Comparison of ENCODE assay signal across 15 cellular contexts in the genomic region with DNA sequence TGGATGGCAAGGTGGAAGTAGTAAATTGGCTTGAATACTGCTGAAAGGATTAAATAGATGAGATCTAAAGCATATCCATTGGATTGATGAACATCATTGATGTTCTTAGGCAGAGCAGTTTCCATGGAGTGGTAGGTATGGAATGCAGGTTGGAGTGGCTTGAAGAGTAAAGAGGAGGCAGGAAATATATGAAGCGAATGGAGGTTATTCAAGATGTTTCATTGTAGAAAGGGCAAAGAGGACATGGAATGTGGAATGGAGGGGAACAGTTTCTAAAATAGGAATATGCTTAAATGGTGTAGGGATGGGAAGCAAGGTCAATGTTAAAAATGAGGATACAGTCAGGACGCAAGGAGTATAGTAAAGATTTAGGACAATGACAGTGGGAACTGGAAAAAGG. TPM values are rescaled to one million over a fixed set of nuclear protein-coding genes. Genes with fewer than 3 reads are reported as not detected.
DNase-seq lines count a peak whose midpoint lies in the region; ATAC-seq, FAIRE-seq and TF ChIP-seq lines count a peak whose summit lies in the region.
"Had no signal": no experiment of that assay in that cellular context is flagged by ENCODE, and none has a peak within 500 bp of the region (broad histone marks: within the 10 kb centered on the region; RNA-seq: fewer than 3 reads in every experiment).

No MANE protein-coding gene starts in this region.

- no peaks in the 10 kb centered on the region for H3K27me3 Mint-ChIP-seq in GM23338 (ENCODE audit: insufficient read depth, low read depth, poor library complexity)
- H3K27me3 Mint-ChIP-seq: natural killer cell treated with Interleukin-12 subunit alpha and Interleukin-12 subunit beta and Interleukin-15 and Interleukin-18, amount 100 ng/mL, for 72 hours had no signal

- no peak overlapping the region for H2BK5ac ChIP-seq in trophoblast cell (ENCODE audit: low read depth, low read length, poor library complexity)

- H3K14ac ChIP-seq in trophoblast cell (ENCODE audit: low read length), result no peak overlapping the region

- H3K79me2 ChIP-seq in ACC112 (ENCODE audit: control insufficient read depth, insufficient read depth, low read length, unreplicated experiment), result peaks cover 70% of the 10 kb centered on the region
- peaks cover 59% of the 10 kb centered on the region for H3K79me2 ChIP-seq in GM23338 (replicated peaks; ENCODE audit: insufficient read depth)
- H3K79me2 ChIP-seq in K562 (ENCODE audit: control insufficient read depth, insufficient read depth, low read length), result peaks cover 96% of the 10 kb centered on the region
- H3K79me2 ChIP-seq in trophoblast cell (ENCODE audit: control insufficient read depth, insufficient read depth, low read length, poor library complexity), result peaks cover 17% of the 10 kb centered on the region

- H2BK12ac ChIP-seq in trophoblast cell (ENCODE audit: low read length), result no peak overlapping the region

- no peaks in the 10 kb centered on the region for H3K9me3 Mint-ChIP-seq in GM23338
- H3K9me3 Mint-ChIP-seq: natural killer cell treated with Interleukin-12 subunit alpha and Interleukin-12 subunit beta and Interleukin-15 and Interleukin-18, amount 100 ng/mL, for 72 hours had no signal

- H3K27ac ChIP-seq in ACC112 (ENCODE audit: low read depth, low read length), result peak overlapping the region; percentile 40; the same call in 1 of the 2 replicates
- H3K27ac ChIP-seq in GM23338 (ENCODE audit: low read depth), result 0 out of 2 replicates have a peak overlapping the region, but pooled peaks have one; percentile 40
- peak overlapping the region; percentile 69 for H3K27ac ChIP-seq in K562 (ENCODE audit: extremely low read depth, low read depth, low read length)
- H3K27ac ChIP-seq in trophoblast cell (ENCODE audit: low read depth, low read length), result peak overlapping the region; percentile 83
- H3K27ac ChIP-seq: body of pancreas, KMS-11 had no signal

- no peak for FAIRE-seq in K562 (lab: Jason Lieb, UNC)

- H3K36me3 ChIP-seq in ACC112 (ENCODE audit: insufficient read depth, low read length), result no peaks in the 10 kb centered on the region
- H3K36me3 ChIP-seq in GM23338 (ENCODE audit: insufficient read depth), result no peaks in the 10 kb centered on the region
- H3K36me3 ChIP-seq in K562 (ENCODE audit: control insufficient read depth, insufficient read depth, low read length), result no peaks in the 10 kb centered on the region
- H3K36me3 ChIP-seq in trophoblast cell (ENCODE audit: control insufficient read depth in 1 of 2, insufficient read depth in 2 of 2, low read length in 2 of 2), result peaks cover 0 to 2% of the 10 kb centered on the region in 2 experiments

- H2AFZ ChIP-seq in ACC112 (ENCODE audit: low read length, unreplicated experiment), result no peak overlapping the region
- H2AFZ ChIP-seq in GM23338, result no peak overlapping the region
- no peak overlapping the region for H2AFZ ChIP-seq in K562 (ENCODE audit: low read depth, low read length)
- no peak overlapping the region for H2AFZ ChIP-seq in trophoblast cell (ENCODE audit: insufficient read depth, low read length, poor library complexity)

- H3K27ac Mint-ChIP-seq in GM23338, result 0 out of 2 replicates have a peak overlapping the region, but pooled peaks have one; percentile 13
- H3K27ac Mint-ChIP-seq: natural killer cell treated with Interleukin-12 subunit alpha and Interleukin-12 subunit beta and Interleukin-15 and Interleukin-18, amount 100 ng/mL, for 72 hours had no signal

- no peak for TF ChIP-seq RAD21 in K562 (CRISPR knock-in tag; conservative IDR thresholded peaks at IDR 0.05 in 1 of 2, IDR thresholded peaks at IDR 0.05 in 1 of 2)

- peaks cover 16% of the 10 kb centered on the region for H4K20me1 ChIP-seq in GM23338 (replicated peaks; ENCODE audit: insufficient read depth)
- no peaks in the 10 kb centered on the region for H4K20me1 ChIP-seq in K562 (replicated peaks; ENCODE audit: control insufficient read depth, insufficient read depth, low read length)

- H2AK5ac ChIP-seq in trophoblast cell (ENCODE audit: low read length), result no peak overlapping the region

- H3K4me3 ChIP-seq in ACC112 (ENCODE audit: low read depth, low read length) (no peak overlapping the region), GM23338 (no peak overlapping the region), K562 (no peak overlapping the region), trophoblast cell (ENCODE audit: low read depth, low read length) (no peak overlapping the region)
- H3K4me3 ChIP-seq: body of pancreas had no signal

- H3K27me3 ChIP-seq in ACC112 (ENCODE audit: insufficient read depth, low read length) (no peaks in the 10 kb centered on the region), GM23338 (ENCODE audit: insufficient read depth) (no peaks in the 10 kb centered on the region), K562 (ENCODE audit: control insufficient read depth in 2 of 2, insufficient read depth in 2 of 2, low read length in 2 of 2) (no peaks in the 10 kb centered on the region), trophoblast cell (ENCODE audit: insufficient read depth, low read length) (no peaks in the 10 kb centered on the region)
- H3K27me3 ChIP-seq: body of pancreas had no signal

- H2BK120ac ChIP-seq in trophoblast cell (ENCODE audit: insufficient read depth, low read length, poor library complexity), result no peak overlapping the region

- ATAC-seq in GM23338 (no peak), K562 (no peak), GM21515 (IDR thresholded peaks at IDR 0.05; ENCODE audit: unreplicated experiment) (no peak), GM19351 (IDR thresholded peaks at IDR 0.05; ENCODE audit: unreplicated experiment) (no peak), HG03521 (IDR thresholded peaks at IDR 0.05; ENCODE audit: unreplicated experiment) (no peak)
- ATAC-seq: natural killer cell treated with Interleukin-12 subunit alpha and Interleukin-12 subunit beta and Interleukin-15 and Interleukin-18, amount 100 ng/mL, for 72 hours had no signal

- TF ChIP-seq EP300 in K562 (IDR thresholded peaks at IDR 0.05; ENCODE audit: low read length), result no peak

- no peak overlapping the region for H4K12ac ChIP-seq in trophoblast cell (ENCODE audit: low read depth, low read length)

- H3K79me1 ChIP-seq in trophoblast cell (ENCODE audit: low read length), result peaks cover 13% of the 10 kb centered on the region

- peak overlapping the region in 1 of 2 experiments; percentile 40; a peak in 2 of 4 replicates for H3K9ac ChIP-seq in K562 (ENCODE audit: insufficient read depth in 1 of 2, low read depth in 2 of 2, low read length in 2 of 2)
- no peak overlapping the region for H3K9ac ChIP-seq in trophoblast cell (ENCODE audit: low read length)
- H3K9ac ChIP-seq: KMS-11 had no signal

- no peaks in the 10 kb centered on the region for H3K9me3 ChIP-seq in K562 (replicated peaks; ENCODE audit: control insufficient read depth, insufficient read depth, low read depth, low read length)
- no peaks in the 10 kb centered on the region for H3K9me3 ChIP-seq in trophoblast cell (ENCODE audit: insufficient read depth, low read depth, low read length)
- H3K9me3 ChIP-seq: body of pancreas had no signal

- peaks cover 3% of the 10 kb centered on the region for H3K9me1 ChIP-seq in K562 (ENCODE audit: control insufficient read depth, insufficient read depth, low read length)

- in situ Hi-C loops in K562 (cut with MboI), result no loop called here

- WGBS in K562 (ENCODE audit: insufficient coverage, low coverage, missing lambda C conversion rate), result 75% methylated on average over 2 of the region's 2 CpGs
- no CpG with 5 or more reads among the region's 2 CpGs for WGBS in trophoblast cell (ENCODE audit: extremely low coverage, insufficient coverage, insufficient read length)

- H3K4ac ChIP-seq in trophoblast cell (ENCODE audit: low read depth, low read length), result no peak overlapping the region

- TF ChIP-seq CTCF in GM23338 (conservative IDR thresholded peaks at IDR 0.05; ENCODE audit: low read depth in 2 of 2), result no peak
- no peak for TF ChIP-seq CTCF in K562 (IDR thresholded peaks at IDR 0.05 in 2 of 3, conservative IDR thresholded peaks at IDR 0.05 in 1 of 3; ENCODE audit: insufficient read depth in 2 of 3, low read depth in 1 of 3, low read length in 3 of 3)

- no peak for DNase-seq in GM23338 (ENCODE audit: low spot score)
- no peak for DNase-seq in K562 (ENCODE audit: extremely low read depth in 1 of 4, low spot score in 3 of 4)
- no peak for DNase-seq in trophoblast cell
- DNase-seq in inferior parietal cortex (ENCODE audit: extremely low spot score), result no peak
- DNase-seq: activated CD4-positive, alpha-beta T cell treated with anti-CD3 and anti-CD28 coated beads for 1 hour; DMS 273 treated with DMSO at 0.1 percent for 48 hours; NCI-H1436 treated with DMSO at 0.1 percent for 48 hours; stimulated activated CD8-positive, alpha-beta memory T cell treated with anti-CD3 and anti-CD28 coated beads, Interleukin-4, amount 100 ng/mL, for 48 hours had no signal

- H3K4me3 Mint-ChIP-seq in GM23338, result no peak overlapping the region
- H3K4me3 Mint-ChIP-seq: natural killer cell treated with Interleukin-12 subunit alpha and Interleukin-12 subunit beta and Interleukin-15 and Interleukin-18, amount 100 ng/mL, for 72 hours had no signal

- no peak overlapping the region for H3K23ac ChIP-seq in trophoblast cell (ENCODE audit: low read length)

- H3K36me3 Mint-ChIP-seq in GM23338 (ENCODE audit: low read depth), result no peaks in the 10 kb centered on the region
- H3K36me3 Mint-ChIP-seq: natural killer cell treated with Interleukin-12 subunit alpha and Interleukin-12 subunit beta and Interleukin-15 and Interleukin-18, amount 100 ng/mL, for 72 hours had no signal

- H3K9me2 ChIP-seq in GM23338 (ENCODE audit: insufficient read depth), result no peaks in the 10 kb centered on the region

- no peak overlapping the region for H3K18ac ChIP-seq in trophoblast cell (ENCODE audit: low read length)

- H3F3A ChIP-seq in GM23338 (replicated peaks; ENCODE audit: low read depth), result no peaks in the 10 kb centered on the region

- no peak overlapping the region for H4K91ac ChIP-seq in trophoblast cell (ENCODE audit: low read depth, low read length)

- no peak; the same call in 1 of the 2 replicates for TF ChIP-seq POLR2A in K562 (conservative IDR thresholded peaks at IDR 0.05)

- no peak overlapping the region for H4K8ac ChIP-seq in trophoblast cell (ENCODE audit: low read depth, low read length)

- POLR2A ChIA-PET in K562 (lab: Yijun Ruan, JAX), result interaction anchor here (0.6 to 3.0 kb wide), 12 partner anchors 8 to 430 kb away, joined by 3 to 27 read pairs (median 4); no protein-coding TSS in a partner anchor

- H3K4me2 ChIP-seq in GM23338, result no peak overlapping the region; the same call in 1 of the 2 replicates
- peak overlapping the region; percentile 62 for H3K4me2 ChIP-seq in K562 (ENCODE audit: insufficient read depth, low read length)
- H3K4me2 ChIP-seq in trophoblast cell (ENCODE audit: low read length), result no peak overlapping the region
- H3K4me2 ChIP-seq: KMS-11 had no signal

- intact Hi-C loops in K562 (cut with micrococcal nuclease), result loop anchor here (5.0 kb wide), 1 partner anchor 254 kb away; the partner anchor contains the start of gene NRDC

- CTCF ChIA-PET in K562 (lab: Yijun Ruan, JAX; ENCODE audit: low intra/inter-chr PET ratio), result no interaction called here

- H3K4me1 Mint-ChIP-seq in GM23338, result peaks cover 18% of the 10 kb centered on the region

- H3K4me1 ChIP-seq in ACC112 (ENCODE audit: control insufficient read depth, insufficient read depth, low read length, unreplicated experiment) (peaks cover 37% of the 10 kb centered on the region), GM23338 (ENCODE audit: insufficient read depth) (peaks cover 25% of the 10 kb centered on the region), K562 (replicated peaks in 1 of 2; ENCODE audit: control insufficient read depth in 2 of 2, insufficient read depth in 2 of 2, low read length in 2 of 2) (peaks cover 18 to 53% of the 10 kb centered on the region in 2 experiments), trophoblast cell (ENCODE audit: control insufficient read depth in 1 of 2, insufficient read depth in 2 of 2, low read length in 2 of 2) (peaks cover 2 to 11% of the 10 kb centered on the region in 2 experiments)

- BruUV-seq in K562 (replicated peaks; lab: Mats Ljungman, UMichigan), result no TSS peak

RNA-seq across cellular contexts. Expression of gene OSBPL9, which starts 6.1 kb away (rescaled TPM):
- 74.9 and 82.7 TPM in 2 replicates for total RNA-seq in GM23338 (2014; rRNA removed; shearing (Covaris generic))
- polyA plus RNA-seq in GM23338 (2016; fragmentation: Nextera tagmentation; extraction: Ambion mirVana) (102 and 103 TPM in 2 replicates), K562 (2011; rRNA removed) (194 and 219 TPM in 2 replicates), K562 (2014; fragmentation: Illumina TruSeq; extraction: Trizol) (209 and 217 TPM in 2 replicates), K562 (2014; fragmentation: Nextera tagmentation; extraction: Ambion mirVana) (10 to 100 TPM; 43.9 to 66.2 TPM), K562 (2014; rRNA removed) (140 and 148 TPM in 2 replicates)
- 130 and 303 TPM in 2 replicates for total RNA-seq in K562 (2011; cell fraction: chromatin; rRNA removed; ENCODE audit: low replicate concordance)
- 63.4 and 95.5 TPM in 2 replicates for total RNA-seq in K562 (2011; cell fraction: nucleolus; rRNA removed)
- 155 and 245 TPM in 2 replicates for total RNA-seq in K562 (2011; cell fraction: nucleoplasm; rRNA removed)
- total RNA-seq in K562 (2014; rRNA removed) (170 and 185 TPM in 2 replicates), K562 (2014; rRNA removed; fragmentation: Illumina TruSeq; extraction: Trizol) (210 and 239 TPM in 2 replicates), K562 (2015; rRNA removed; fragmentation: Illumina TruSeq; extraction: Trizol) (209 and 211 TPM in 2 replicates), K562 (2021) (131 and 136 TPM in 2 replicates)
- 158 and 177 TPM in 2 replicates for polyA plus RNA-seq in K562 (2011; cell fraction: cytosol; rRNA removed)
- 148 and 218 TPM in 2 replicates for polyA plus RNA-seq in K562 (2011; cell fraction: nucleus; rRNA removed)
- polyA plus RNA-seq in K562 (2012), result 109 and 119 TPM in 2 replicates
- 239 and 277 TPM in 2 replicates for polyA minus RNA-seq in K562 (2011; rRNA and poly(A)+ RNA removed)
- 116 and 142 TPM in 2 replicates for polyA minus RNA-seq in K562 (2011; cell fraction: cytosol; rRNA and poly(A)+ RNA removed)
- 109 and 204 TPM in 2 replicates for polyA minus RNA-seq in K562 (2011; cell fraction: nucleus; rRNA and poly(A)+ RNA removed)
- polyA plus RNA-seq in trophoblast cell (2013), result 187 and 189 TPM in 2 replicates
